Comparison of ENCODE assay signal across 16 cellular contexts in the genomic region with DNA sequence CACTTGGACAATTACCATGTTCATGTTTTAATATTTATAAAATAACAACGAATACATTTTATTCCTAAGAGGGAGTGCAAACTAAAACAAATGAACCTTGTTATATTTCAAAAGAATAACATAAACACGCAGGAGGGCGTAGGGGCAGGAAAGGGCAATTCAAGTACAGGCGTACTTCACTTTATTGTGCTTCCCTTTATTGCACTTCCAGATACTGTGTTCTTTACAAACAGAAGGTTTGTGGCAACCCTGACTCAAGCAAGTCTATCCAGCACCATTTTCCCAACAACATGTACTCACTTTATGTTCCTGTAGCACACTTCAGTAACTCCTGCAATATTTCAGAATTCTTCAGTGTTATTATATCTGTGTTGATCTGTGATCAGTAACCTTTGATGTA.
"Had no signal": no experiment of that assay in that cellular context is flagged by ENCODE, and none has a peak within 500 bp of the region (broad histone marks: within the 10 kb centered on the region; RNA-seq: fewer than 3 reads in every experiment).

No MANE protein-coding gene starts in this region.

- DNase-seq: cerebellar nuclear complex; cortex of kidney; dorsolateral prefrontal cortex; effector CD8-positive, alpha-beta T cell; immature natural killer cell; posterior cingulate gyrus; stimulated activated CD4-positive, alpha-beta T cell treated with anti-CD3 and anti-CD28 coated beads, Interleukin-2, amount 100 ng/mL, for 48 hours; stimulated activated naive CD8-positive, alpha-beta T cell treated with anti-CD3 and anti-CD28 coated beads, Interleukin-15, Interleukin-2, amounts not matched to agents 100 U/mL and 50 U/mL, for 24 hours had no signal

- H3K27me3 Mint-ChIP-seq: natural killer cell treated with Interleukin-12 subunit alpha and Interleukin-12 subunit beta and Interleukin-15 and Interleukin-18, amount 100 ng/mL, for 72 hours had no signal

- H3K4me1 ChIP-seq: right atrium auricular region, tibial nerve had no signal

- H3K36me3 ChIP-seq: brain microvascular endothelial cell, cardiac muscle cell, neutrophil, right atrium auricular region, tibial nerve had no signal

- H3K27ac ChIP-seq: brain microvascular endothelial cell, cardiac muscle cell, dorsolateral prefrontal cortex, neutrophil, right atrium auricular region, tibial nerve had no signal

- H3K9me3 Mint-ChIP-seq: natural killer cell treated with Interleukin-12 subunit alpha and Interleukin-12 subunit beta and Interleukin-15 and Interleukin-18, amount 100 ng/mL, for 72 hours had no signal

- H3K27ac Mint-ChIP-seq: immature natural killer cell; natural killer cell treated with Interleukin-12 subunit alpha and Interleukin-12 subunit beta and Interleukin-15 and Interleukin-18, amount 100 ng/mL, for 72 hours had no signal

- ATAC-seq: esophagus mucosa; natural killer cell treated with Interleukin-12 subunit alpha and Interleukin-12 subunit beta and Interleukin-15 and Interleukin-18, amount 100 ng/mL, for 72 hours; stimulated activated naive CD8-positive, alpha-beta T cell treated with anti-CD3 and anti-CD28 coated beads, Interleukin-15, Interleukin-2, amounts not matched to agents 100 U/mL and 50 U/mL, for 24 hours had no signal

- H3K9me3 ChIP-seq: neutrophil, right atrium auricular region, tibial nerve had no signal

- H3K4me3 ChIP-seq: cardiac muscle cell, dorsolateral prefrontal cortex, right atrium auricular region, smooth muscle cell, tibial nerve had no signal

- H3K4me3 Mint-ChIP-seq: immature natural killer cell; natural killer cell treated with Interleukin-12 subunit alpha and Interleukin-12 subunit beta and Interleukin-15 and Interleukin-18, amount 100 ng/mL, for 72 hours had no signal

- H3K4me2 ChIP-seq: smooth muscle cell had no signal

- H3K36me3 Mint-ChIP-seq: immature natural killer cell; natural killer cell treated with Interleukin-12 subunit alpha and Interleukin-12 subunit beta and Interleukin-15 and Interleukin-18, amount 100 ng/mL, for 72 hours had no signal

- H3K27me3 ChIP-seq: brain microvascular endothelial cell, cardiac muscle cell, dorsolateral prefrontal cortex, neutrophil, right atrium auricular region, tibial nerve had no signal
